ENCODE assay signal across 9 cellular contexts in the genomic region with DNA sequence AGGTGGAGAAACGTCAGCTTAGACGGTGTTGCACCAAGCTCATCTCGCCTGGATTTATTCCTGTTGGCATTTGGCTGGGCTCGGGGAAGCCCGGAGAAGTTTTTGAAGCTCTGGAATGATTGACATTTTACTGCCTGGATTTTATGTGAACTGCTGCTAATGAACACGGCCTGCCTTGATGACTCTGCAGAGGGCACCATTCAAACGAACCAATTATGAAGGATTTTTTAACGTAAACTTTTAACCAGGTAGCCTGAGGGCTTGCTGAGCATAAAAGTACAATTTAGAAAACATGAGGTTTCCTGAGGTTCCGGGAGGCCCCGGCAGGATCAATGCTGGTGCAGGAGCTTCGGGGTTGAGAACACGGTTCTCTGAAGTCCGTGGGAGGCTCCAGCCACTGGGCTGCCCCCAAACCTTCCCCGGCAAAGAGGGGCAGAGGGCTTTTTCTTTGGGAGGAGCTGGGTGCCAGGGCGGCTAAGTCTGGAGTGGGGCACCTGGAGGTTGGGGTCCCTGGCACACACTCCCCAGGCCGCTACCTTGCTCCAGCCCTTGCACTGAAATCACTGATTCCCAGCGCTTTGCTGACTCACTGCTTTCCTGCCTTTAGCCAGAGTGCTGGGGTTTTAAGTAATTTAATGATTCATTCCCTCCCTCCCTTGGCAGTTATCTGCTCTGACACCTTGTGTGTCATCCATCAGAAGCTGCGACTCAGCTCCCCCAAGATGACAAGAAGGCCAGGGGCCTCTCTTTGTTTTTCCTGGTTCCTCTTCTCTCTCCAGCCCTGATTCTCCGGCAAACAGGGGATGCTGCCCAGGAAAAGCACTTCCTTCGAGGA.
DNase-seq lines count a peak whose midpoint lies in the region; ATAC-seq and TF ChIP-seq lines count a peak whose summit lies in the region.
"Had no signal": no experiment of that assay in that cellular context is flagged by ENCODE, and none has a peak within 500 bp of the region (broad histone marks: within the 10 kb centered on the region; RNA-seq: fewer than 3 reads in every experiment).

No MANE protein-coding gene starts in this region.

- peaks cover 6% of the 10 kb centered on the region for H3K27me3 Mint-ChIP-seq in glutamatergic neuron (ENCODE audit: unreplicated experiment)

- no peak for ATAC-seq in GM21619 (IDR thresholded peaks at IDR 0.05; ENCODE audit: unreplicated experiment)

- no peak overlapping the region for H3K27ac Mint-ChIP-seq in glutamatergic neuron (ENCODE audit: unreplicated experiment)

- H3K4me1 Mint-ChIP-seq in glutamatergic neuron (ENCODE audit: low read depth, unreplicated experiment) = no peaks in the 10 kb centered on the region

- peaks cover 16% of the 10 kb centered on the region for H3K9me3 ChIP-seq in MG63

- in situ Hi-C loops in astrocyte of the spinal cord (cut with HindIII; ENCODE audit: low sequenced_read_pairs) = no loop called here

- H3K9me3 Mint-ChIP-seq in glutamatergic neuron (ENCODE audit: unreplicated experiment) = no peaks in the 10 kb centered on the region

- TF ChIP-seq CTCF in astrocyte of the spinal cord (IDR thresholded peaks at IDR 0.05; ENCODE audit: low read depth, low read length) = no peak
- TF ChIP-seq CTCF in glutamatergic neuron (IDR thresholded peaks at IDR 0.05; ENCODE audit: partially characterized antibody, unreplicated experiment) = no peak

- no peaks in the 10 kb centered on the region for H3K36me3 Mint-ChIP-seq in glutamatergic neuron (ENCODE audit: unreplicated experiment)

- H3K4me3 ChIP-seq in MG63 (no peak overlapping the region), astrocyte of the spinal cord (ENCODE audit: low read depth, low read length) (no peak overlapping the region)

- H3K27me3 ChIP-seq in MG63 = no peaks in the 10 kb centered on the region

- no peak overlapping the region for H3K4me3 Mint-ChIP-seq in glutamatergic neuron (ENCODE audit: unreplicated experiment)
- H3K4me3 Mint-ChIP-seq: nephron had no signal

- H3K36me3 ChIP-seq in MG63 = no peaks in the 10 kb centered on the region

- DNase-seq in AG20443 (ENCODE audit: low spot score) (peak; percentile 86), MG63 (peak; percentile 95), astrocyte of the spinal cord (ENCODE audit: low read depth, low spot score) (peak; percentile 88), left kidney (ENCODE audit: low read depth, low spot score) (peak; percentile 87), DMS 273 (lab: John Stamatoyannopoulos, UW; ENCODE audit: unreplicated experiment) (no peak), glutamatergic neuron (no peak), DMS114 treated with DMSO at 0.1 percent for 48 hours (lab: John Stamatoyannopoulos, UW; ENCODE audit: unreplicated experiment) (no peak)

Comparison
In these comparisons a context has a peak if more than half of its experiments do, and no peak if none do; other contexts are left out.
1. DNase-seq: peak in AG20443 (single experiment), MG63 (single experiment), astrocyte of the spinal cord (single experiment) and left kidney (single experiment); none in DMS 273 (single experiment), glutamatergic neuron (single experiment) and DMS114 treated with DMSO at 0.1 percent for 48 hours (single experiment).